8 cellular contexts compared by ENCODE assay signal in genomic region chr6:16760536-16761468, GRCh38. TPM values are rescaled to one million over a fixed set of nuclear protein-coding genes. Genes with fewer than 3 reads are reported as not detected.
DNase-seq lines count a peak whose midpoint lies in the region; ATAC-seq and TF ChIP-seq lines count a peak whose summit lies in the region.

Gene ATXN1 (minus strand): TSS chr6:16761460.

- no peaks in the 10 kb centered on the region for H4K20me1 ChIP-seq in HCT116 (ENCODE audit: insufficient read depth)

- H3K27me3 ChIP-seq in HCT116 (ENCODE audit: insufficient read depth, low read length) = no peaks in the 10 kb centered on the region
- H3K27me3 ChIP-seq in uterus = no peaks in the 10 kb centered on the region

- DNase-seq in Calu3 (peak; percentile 21), HCT116 (ENCODE audit: low read depth, low spot score) (no peak), RWPE1 (ENCODE audit: low spot score) (peak; percentile 42), head of caudate nucleus (peak in 38 of 42 donors; percentile 11 to 78 (median 53)), occipital lobe (lab: John Stamatoyannopoulos, UW) (peak; percentile 56), uterus (peak; percentile 63 to 81), putamen (ENCODE audit: low spot score) (no peak)

- CTCF ChIA-PET in Calu3 (lab: Charles Lee) (interaction anchor here (0.6 to 1.2 kb wide), 7 partner anchors 9 to 250 kb away, joined by 3 to 5 read pairs (median 3); no protein-coding TSS in a partner anchor), HCT116 (lab: Charles Lee) (interaction anchor here (0.6 to 4.1 kb wide), 12 partner anchors 11 to 503 kb away, joined by 3 to 32 read pairs (median 4); no protein-coding TSS in a partner anchor), RWPE1 (lab: Yijun Ruan, JAX) (interaction anchor here (0.6 to 3.2 kb wide), 6 partner anchors 21 to 496 kb away, joined by 3 to 28 read pairs (median 4); no protein-coding TSS in a partner anchor)

- peaks cover 12% of the 10 kb centered on the region for H3K4me1 Mint-ChIP-seq in Calu3 (ENCODE audit: low read depth, unreplicated experiment)
- peaks cover 65% of the 10 kb centered on the region for H3K4me1 Mint-ChIP-seq in activated naive CD4-positive, alpha-beta T cell treated with anti-CD3 and anti-CD28 coated beads, Interleukin-2, amount 50 U/mL, for 24 hours

- no peaks in the 10 kb centered on the region for H3K27me3 Mint-ChIP-seq in Calu3 (ENCODE audit: unreplicated experiment)
- H3K27me3 Mint-ChIP-seq in activated naive CD4-positive, alpha-beta T cell treated with anti-CD3 and anti-CD28 coated beads, Interleukin-2, amount 50 U/mL, for 24 hours = no peaks in the 10 kb centered on the region

- BruUV-seq in Calu3 (replicated peaks; lab: Mats Ljungman, UMichigan) (no TSS peak), HCT116 (replicated peaks; lab: Mats Ljungman, UMichigan) (TSS peak; percentile 42)

- H3K36me3 ChIP-seq in HCT116 (ENCODE audit: control insufficient read depth in 1 of 2, insufficient read depth in 2 of 2, low read length in 2 of 2) (no peaks in the 10 kb centered on the region), uterus (no peaks in the 10 kb centered on the region)

- H3K79me2 ChIP-seq in HCT116 (ENCODE audit: insufficient read depth, low read length) = peaks cover 4% of the 10 kb centered on the region; the same call in 1 of the 2 replicates

- TF ChIP-seq RAD21 in HCT116 (IDR thresholded peaks at IDR 0.05; ENCODE audit: low read depth) = no peak

- POLR2A ChIA-PET in HCT116 (lab: Charles Lee) (interaction anchor here (0.7 to 2.0 kb wide), 8 partner anchors 9 to 329 kb away, joined by 3 to 11 read pairs (median 5); no protein-coding TSS in a partner anchor), RWPE1 (lab: Yijun Ruan, JAX; ENCODE audit: low non-redundant PET) (interaction anchor here (1.1 kb wide), 1 partner anchor 13 kb away, joined by 6 read pairs; no protein-coding TSS in a partner anchor)

- intact Hi-C loops in Calu3 (cut with micrococcal nuclease; ENCODE audit: unreplicated experiment) (loop anchor here (5.0 kb wide), 2 partner anchors 184 to 249 kb away; no protein-coding TSS in a partner anchor), HCT116 (cut with micrococcal nuclease) (loop anchor here (2.0 to 5.0 kb wide), 3 partner anchors 79 to 326 kb away; no protein-coding TSS in a partner anchor), head of caudate nucleus (cut with DNase I) (loop anchor here (5.0 to 10.0 kb wide), 4 partner anchors 204 to 429 kb away; no protein-coding TSS in a partner anchor), uterus (cut with DNase I; ENCODE audit: low total_unique reads) (loop anchor here (5.0 to 10.0 kb wide), 2 partner anchors 246 to 424 kb away; no protein-coding TSS in a partner anchor)

- H3K9me2 ChIP-seq in HCT116 (ENCODE audit: insufficient read depth) = no peaks in the 10 kb centered on the region

- H3K9me3 ChIP-seq in HCT116 (ENCODE audit: control insufficient read depth in 1 of 2, insufficient read depth in 1 of 2, low read depth in 1 of 2, low read length in 2 of 2) (no peaks in the 10 kb centered on the region), uterus (no peaks in the 10 kb centered on the region)

- H3K9me3 Mint-ChIP-seq in Calu3 (ENCODE audit: low read depth, unreplicated experiment) = no peaks in the 10 kb centered on the region
- H3K9me3 Mint-ChIP-seq in activated naive CD4-positive, alpha-beta T cell treated with anti-CD3 and anti-CD28 coated beads, Interleukin-2, amount 50 U/mL, for 24 hours = no peaks in the 10 kb centered on the region

- H3K4me1 ChIP-seq in HCT116 (ENCODE audit: control insufficient read depth in 1 of 2, insufficient read depth in 2 of 2, low read length in 2 of 2) = peaks cover 30 to 53% of the 10 kb centered on the region in 2 experiments
- H3K4me1 ChIP-seq in uterus = no peaks in the 10 kb centered on the region

- H3K4me3 Mint-ChIP-seq in Calu3 (ENCODE audit: low read depth, unreplicated experiment) = peak within 1 kb of the TSS; percentile 83
- peak within 1 kb of the TSS; percentile 98 for H3K4me3 Mint-ChIP-seq in activated naive CD4-positive, alpha-beta T cell treated with anti-CD3 and anti-CD28 coated beads, Interleukin-2, amount 50 U/mL, for 24 hours

- RAD21 ChIA-PET in HCT116 (lab: Charles Lee; ENCODE audit: low non-redundant PET in 1 of 2, low total read pairs in 2 of 2, uncharacterized antibody in 2 of 2, unreplicated experiment in 2 of 2) = interaction anchor here (0.6 to 1.2 kb wide), 7 partner anchors 32 to 249 kb away, joined by 3 to 5 read pairs (median 3); no protein-coding TSS in a partner anchor

- no peak for TF ChIP-seq CTCF in Calu3 (IDR thresholded peaks at IDR 0.05; ENCODE audit: unreplicated experiment)
- no peak for TF ChIP-seq CTCF in HCT116 (IDR thresholded peaks at IDR 0.05 in 2 of 3, conservative IDR thresholded peaks at IDR 0.05 in 1 of 3; ENCODE audit: borderline replicate concordance in 1 of 3, insufficient read depth in 1 of 3, low read depth in 2 of 3, low read length in 2 of 3)
- no peak for TF ChIP-seq CTCF in RWPE1 (conservative IDR thresholded peaks at IDR 0.05; ENCODE audit: low read depth)
- TF ChIP-seq CTCF in uterus (IDR thresholded peaks at IDR 0.05) = no peak

- H3K27ac ChIP-seq in HCT116 (ENCODE audit: low read depth, low read length) (peak within 1 kb of the TSS; percentile 81), RWPE1 (peak within 1 kb of the TSS; percentile 93), uterus (peak within 1 kb of the TSS; percentile 98 to 100)

- TF ChIP-seq POLR2A in HCT116 (IDR thresholded peaks at IDR 0.05; ENCODE audit: borderline replicate concordance, extremely low read depth, insufficient read depth, insufficient read length) = no peak
- TF ChIP-seq POLR2A in uterus (IDR thresholded peaks at IDR 0.05) = peak; percentile 18 to 54

- peak within 1 kb of the TSS; percentile 67 for H2AFZ ChIP-seq in HCT116 (ENCODE audit: low read depth, low read length, poor library complexity, severe bottlenecking)

- H3K4me3 ChIP-seq in HCT116 (replicated peaks in 1 of 2; ENCODE audit: low read depth in 1 of 2, low read length in 2 of 2) (peak within 1 kb of the TSS; percentile 56 to 89), uterus (peak within 1 kb of the TSS; percentile 86 to 97)

- ATAC-seq in HCT116 = no peak

- peak within 1 kb of the TSS; percentile 89 for H3K4me2 ChIP-seq in HCT116 (ENCODE audit: low read length)

- peak within 1 kb of the TSS; percentile 75 for H3K9ac ChIP-seq in HCT116 (ENCODE audit: low read length)

- H3K27ac Mint-ChIP-seq in Calu3 (ENCODE audit: unreplicated experiment) = peak within 1 kb of the TSS; percentile 85
- peak within 1 kb of the TSS; percentile 99 for H3K27ac Mint-ChIP-seq in activated naive CD4-positive, alpha-beta T cell treated with anti-CD3 and anti-CD28 coated beads, Interleukin-2, amount 50 U/mL, for 24 hours

- H3K36me3 Mint-ChIP-seq in Calu3 (ENCODE audit: insufficient read depth, unreplicated experiment) = peaks cover 40% of the 10 kb centered on the region
- no peaks in the 10 kb centered on the region for H3K36me3 Mint-ChIP-seq in activated naive CD4-positive, alpha-beta T cell treated with anti-CD3 and anti-CD28 coated beads, Interleukin-2, amount 50 U/mL, for 24 hours

TF ChIP-seq in HCT116, 20 proteins besides CTCF, POLR2A, EP300 and RAD21:
- TF ChIP-seq POLR2AphosphoS5 (IDR thresholded peaks at IDR 0.05; ENCODE audit: low read depth, low read length) (peak; percentile 64), EZH2 (IDR thresholded peaks at IDR 0.05) (no peak), SIN3A (IDR thresholded peaks at IDR 0.05; ENCODE audit: low read depth) (no peak), SP1 (IDR thresholded peaks at IDR 0.05; ENCODE audit: low read depth) (0 out of 2 replicates have a peak, but pooled peaks have one; percentile 13), CBX3 (IDR thresholded peaks at IDR 0.05; ENCODE audit: low read depth) (0 out of 2 replicates have a peak, but pooled peaks have one; percentile 12)
- TF ChIP-seq, protein P1, sequence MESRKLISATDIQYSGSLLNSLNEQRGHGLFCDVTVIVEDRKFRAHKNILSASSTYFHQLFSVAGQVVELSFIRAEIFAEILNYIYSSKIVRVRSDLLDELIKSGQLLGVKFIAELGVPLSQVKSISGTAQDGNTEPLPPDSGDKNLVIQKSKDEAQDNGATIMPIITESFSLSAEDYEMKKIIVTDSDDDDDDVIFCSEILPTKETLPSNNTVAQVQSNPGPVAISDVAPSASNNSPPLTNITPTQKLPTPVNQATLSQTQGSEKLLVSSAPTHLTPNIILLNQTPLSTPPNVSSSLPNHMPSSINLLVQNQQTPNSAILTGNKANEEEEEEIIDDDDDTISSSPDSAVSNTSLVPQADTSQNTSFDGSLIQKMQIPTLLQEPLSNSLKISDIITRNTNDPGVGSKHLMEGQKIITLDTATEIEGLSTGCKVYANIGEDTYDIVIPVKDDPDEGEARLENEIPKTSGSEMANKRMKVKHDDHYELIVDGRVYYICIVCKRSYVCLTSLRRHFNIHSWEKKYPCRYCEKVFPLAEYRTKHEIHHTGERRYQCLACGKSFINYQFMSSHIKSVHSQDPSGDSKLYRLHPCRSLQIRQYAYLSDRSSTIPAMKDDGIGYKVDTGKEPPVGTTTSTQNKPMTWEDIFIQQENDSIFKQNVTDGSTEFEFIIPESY (IDR thresholded peaks at IDR 0.05; ENCODE audit: extremely low read depth, insufficient replicate concordance, low read length) = no peak

RNA-seq across cellular contexts. Expression of gene ATXN1, which starts in this region (rescaled TPM):
- total RNA-seq in Calu3 (2022) (16.6 and 19.7 TPM in 2 replicates), HCT116 (2021; ENCODE audit: unreplicated experiment) (21.0 TPM), occipital lobe (102 TPM), uterus (100 to 1,000 TPM in 1 of 4 donors, 10 to 100 TPM in 3; 21.0 to 102 (median 51.1) TPM)
- polyA plus RNA-seq in HCT116 (2012) = 7.9 and 9.7 TPM in 2 replicates

Comparison
In these comparisons a context has a peak if more than half of its experiments do, and no peak if none do; other contexts are left out.
1. DNase-seq: peak in Calu3 (single experiment), RWPE1 (single experiment), head of caudate nucleus (38 of 42), occipital lobe (single experiment) and uterus (2 of 2); none in HCT116 (single experiment) and putamen (single experiment).
2. Peak in every context shown above with its lines, with median percentiles within 50 percentile points of each other: H3K27ac ChIP-seq.